ENCODE assay signal across 1 cellular context in genomic region chr2:98768765-98769476, GRCh38.
TF ChIP-seq lines count a peak whose summit lies in the region.

No MANE protein-coding gene starts in this region.

TF ChIP-seq in GM23338, 12 proteins besides CTCF, POLR2A, EP300 and RAD21 (continued from another document):
- TF ChIP-seq REST (IDR thresholded peaks at IDR 0.05; ENCODE audit: unreplicated experiment): no peak
